13 cellular contexts compared by ENCODE assay signal in the genomic region with DNA sequence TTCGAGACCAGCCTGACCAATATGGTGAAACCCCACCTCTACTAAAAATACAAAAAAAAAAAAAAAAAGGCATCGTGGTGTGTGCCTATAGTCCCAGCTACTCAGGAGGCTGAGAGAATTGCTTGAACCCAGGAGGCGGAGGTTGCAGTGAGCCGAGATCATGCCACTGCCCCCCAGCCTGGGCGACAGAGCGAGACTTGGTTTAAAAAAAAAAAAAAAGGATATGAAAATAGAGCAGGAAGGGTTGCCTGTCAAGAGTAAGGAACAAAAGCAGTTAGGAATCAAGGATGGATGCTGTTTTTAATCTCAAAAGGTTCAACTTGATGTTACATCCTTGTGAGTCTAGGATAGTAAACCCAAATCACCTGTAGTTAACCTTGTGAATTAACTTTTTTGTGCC. TPM values are rescaled to one million over a fixed set of nuclear protein-coding genes. Genes with fewer than 3 reads are reported as not detected.
DNase-seq lines count a peak whose midpoint lies in the region; ATAC-seq and TF ChIP-seq lines count a peak whose summit lies in the region.
"Had no signal": no experiment of that assay in that cellular context is flagged by ENCODE, and none has a peak within 500 bp of the region (broad histone marks: within the 10 kb centered on the region; RNA-seq: fewer than 3 reads in every experiment).

No MANE protein-coding gene starts in this region.

- intact Hi-C loops in dendritic cell treated with granulocyte-macrophage colony-stimulating factor and Interleukin-4, amounts not matched to agents 40 ng/mL and 50 ng/mL, for 4 days (cut with micrococcal nuclease), result no loop called here

- no peak overlapping the region for H2AFZ ChIP-seq in SK-N-SH (ENCODE audit: low read depth)

- H3K27me3 Mint-ChIP-seq in dendritic cell treated with granulocyte-macrophage colony-stimulating factor and Interleukin-4, amounts not matched to agents 40 ng/mL and 50 ng/mL, for 4 days, result no peaks in the 10 kb centered on the region

- no peaks in the 10 kb centered on the region for H3K9me2 ChIP-seq in DOHH2 (replicated peaks; ENCODE audit: control insufficient read depth, low read length)
- H3K9me2 ChIP-seq in SK-N-SH, result no peaks in the 10 kb centered on the region

- H3K4me3 Mint-ChIP-seq in dendritic cell treated with granulocyte-macrophage colony-stimulating factor and Interleukin-4, amounts not matched to agents 40 ng/mL and 50 ng/mL, for 4 days, result no peak overlapping the region

- TF ChIP-seq CTCF in DOHH2 (IDR thresholded peaks at IDR 0.05; ENCODE audit: low read depth, low read length, poor library complexity, severe bottlenecking) (no peak), SK-N-SH (IDR thresholded peaks at IDR 0.05) (no peak)

- H3K36me3 ChIP-seq in BLaER1 (peaks cover 73% of the 10 kb centered on the region), DOHH2 (ENCODE audit: control insufficient read depth, low read length) (peaks cover 66% of the 10 kb centered on the region), skeletal muscle tissue (ENCODE audit: control insufficient read depth in 3 of 3, insufficient read depth in 3 of 3, low read length in 3 of 3) (peaks cover 7 to 13% (median 12%) of the 10 kb centered on the region in 3 donors), SK-N-SH (replicated peaks in 1 of 2; ENCODE audit: control insufficient read depth in 1 of 2, insufficient read depth in 2 of 2, low read length in 1 of 2) (peaks cover 7 to 10% of the 10 kb centered on the region in 2 experiments)
- H3K36me3 ChIP-seq: colonic mucosa had no signal

- no peak for ATAC-seq in HG02798 (IDR thresholded peaks at IDR 0.05; ENCODE audit: poor library complexity, unreplicated experiment)
- no peak for ATAC-seq in HG03039 (IDR thresholded peaks at IDR 0.05; ENCODE audit: unreplicated experiment)

- no peak for TF ChIP-seq EP300 in SK-N-SH (IDR thresholded peaks at IDR 0.05; ENCODE audit: borderline replicate concordance in 1 of 2, low read depth in 1 of 2, low read length in 1 of 2)

- peak overlapping the region; percentile 57 for H3K27ac Mint-ChIP-seq in dendritic cell treated with granulocyte-macrophage colony-stimulating factor and Interleukin-4, amounts not matched to agents 40 ng/mL and 50 ng/mL, for 4 days

- H3F3A ChIP-seq in DOHH2 (ENCODE audit: control insufficient read depth, insufficient read depth) (peaks cover 9% of the 10 kb centered on the region), SK-N-SH (replicated peaks; ENCODE audit: insufficient read depth) (no peaks in the 10 kb centered on the region)

- CTCF ChIA-PET in SK-N-SH (lab: Yijun Ruan, JAX), result interaction anchor here (0.5 to 2.9 kb wide), 3 partner anchors 47 to 910 kb away, joined by 3 to 9 read pairs (median 5); partner anchors contain the start of gene DDIT4

- no peak for DNase-seq in SK-N-SH
- DNase-seq: amygdala; colonic mucosa; DMS79 treated with DMSO at 0.1 percent for 48 hours; glutamatergic neuron; Karpas-422; stimulated activated CD4-positive, alpha-beta T cell treated with anti-CD3 and anti-CD28 coated beads, Interleukin-4, amount 100 ng/mL, for 4 hours had no signal

- no peak overlapping the region for H3K4me3 ChIP-seq in BLaER1
- H3K4me3 ChIP-seq in DOHH2 (ENCODE audit: low read length), result no peak overlapping the region
- no peak overlapping the region for H3K4me3 ChIP-seq in skeletal muscle tissue (ENCODE audit: low read length in 3 of 3)
- H3K4me3 ChIP-seq in SK-N-SH (ENCODE audit: low read depth in 2 of 2, low read length in 1 of 2), result no peak overlapping the region
- H3K4me3 ChIP-seq: colonic mucosa had no signal

- H3K9ac ChIP-seq in BLaER1, result peak overlapping the region; percentile 46; the same call in 1 of the 2 replicates
- peak overlapping the region in 1 of 3 donors; percentile 54 for H3K9ac ChIP-seq in skeletal muscle tissue (ENCODE audit: low read depth in 1 of 3, low read length in 3 of 3)
- no peak overlapping the region for H3K9ac ChIP-seq in SK-N-SH

- H3K27ac ChIP-seq in BLaER1 (no peak overlapping the region), DOHH2 (ENCODE audit: low read depth, low read length) (no peak overlapping the region), skeletal muscle tissue (ENCODE audit: low read depth, low read length) (peak overlapping the region; percentile 80), SK-N-SH (ENCODE audit: low read depth in 2 of 2, low read length in 1 of 2) (peak overlapping the region in 1 of 2 experiments; percentile 62; a peak in 2 of 4 replicates)
- H3K27ac ChIP-seq: colonic mucosa had no signal

- H3K79me2 ChIP-seq in DOHH2 (ENCODE audit: control insufficient read depth, low read length) (peaks cover 76% of the 10 kb centered on the region), SK-N-SH (ENCODE audit: insufficient read depth) (peaks cover 20% of the 10 kb centered on the region)

- H3K4me2 ChIP-seq in BLaER1 (peak overlapping the region; percentile 62), DOHH2 (ENCODE audit: low read length) (peak overlapping the region; percentile 20; the same call in 1 of the 2 replicates), SK-N-SH (no peak overlapping the region)

- no peak for TF ChIP-seq RAD21 in SK-N-SH (IDR thresholded peaks at IDR 0.05; ENCODE audit: low read length)

- WGBS in SK-N-SH (ENCODE audit: low lambda C conversion rate), result 88% methylated on average over 6 of the region's 6 CpGs

- H3K4me1 ChIP-seq in BLaER1, result peaks cover 53% of the 10 kb centered on the region
- peaks cover 55% of the 10 kb centered on the region for H3K4me1 ChIP-seq in DOHH2 (ENCODE audit: control insufficient read depth, low read length)
- peaks cover 28 to 48% (median 39%) of the 10 kb centered on the region in 3 donors for H3K4me1 ChIP-seq in skeletal muscle tissue (ENCODE audit: control insufficient read depth in 3 of 3, insufficient read depth in 3 of 3, low read length in 3 of 3)
- peaks cover 0 to 10% of the 10 kb centered on the region in 2 experiments; a peak in 2 of 4 replicates for H3K4me1 ChIP-seq in SK-N-SH (ENCODE audit: control insufficient read depth in 1 of 2, insufficient read depth in 2 of 2, low read depth in 1 of 2, low read length in 1 of 2)
- H3K4me1 ChIP-seq: colonic mucosa had no signal

- H4K20me1 ChIP-seq in BLaER1 (peaks cover 68% of the 10 kb centered on the region), DOHH2 (ENCODE audit: control insufficient read depth, insufficient read depth, low read depth, low read length) (no peaks in the 10 kb centered on the region; the same call in 1 of the 2 replicates), SK-N-SH (ENCODE audit: insufficient read depth) (no peaks in the 10 kb centered on the region)

- POLR2A ChIA-PET in SK-N-SH (lab: Yijun Ruan, JAX), result interaction anchor here (0.6 to 1.7 kb wide), 2 partner anchors 46 to 1566 kb away, joined by 4 to 8 read pairs; partner anchors contain the start of gene DDIT4

- no peaks in the 10 kb centered on the region for H3K9me3 Mint-ChIP-seq in dendritic cell treated with granulocyte-macrophage colony-stimulating factor and Interleukin-4, amounts not matched to agents 40 ng/mL and 50 ng/mL, for 4 days

- H3K9me3 ChIP-seq in BLaER1 (no peaks in the 10 kb centered on the region), DOHH2 (ENCODE audit: control insufficient read depth, insufficient read depth, low read length) (no peaks in the 10 kb centered on the region), skeletal muscle tissue (ENCODE audit: control insufficient read depth in 3 of 3, low read length in 3 of 3) (no peaks in the 10 kb centered on the region), SK-N-SH (no peaks in the 10 kb centered on the region)
- H3K9me3 ChIP-seq: colonic mucosa had no signal

- no peaks in the 10 kb centered on the region for H3K27me3 ChIP-seq in BLaER1
- no peaks in the 10 kb centered on the region for H3K27me3 ChIP-seq in DOHH2 (ENCODE audit: control insufficient read depth, low read length)
- H3K27me3 ChIP-seq in skeletal muscle tissue (ENCODE audit: control insufficient read depth in 3 of 3, insufficient read depth in 3 of 3, low read length in 3 of 3), result no peaks in the 10 kb centered on the region
- no peaks in the 10 kb centered on the region for H3K27me3 ChIP-seq in SK-N-SH (ENCODE audit: insufficient read depth)
- H3K27me3 ChIP-seq: colonic mucosa had no signal

- H3K4me1 Mint-ChIP-seq in dendritic cell treated with granulocyte-macrophage colony-stimulating factor and Interleukin-4, amounts not matched to agents 40 ng/mL and 50 ng/mL, for 4 days (ENCODE audit: low read depth), result peaks cover 12% of the 10 kb centered on the region

- H3K36me3 Mint-ChIP-seq in dendritic cell treated with granulocyte-macrophage colony-stimulating factor and Interleukin-4, amounts not matched to agents 40 ng/mL and 50 ng/mL, for 4 days (ENCODE audit: low read depth), result peaks cover 45% of the 10 kb centered on the region

TF ChIP-seq in SK-N-SH, 30 proteins besides CTCF, POLR2A, EP300 and RAD21 (continues in another document):
- TF ChIP-seq NFIC (IDR thresholded peaks at IDR 0.05; ENCODE audit: borderline replicate concordance) (no peak), TCF12 (IDR thresholded peaks at IDR 0.05) (no peak), FOSL2 (IDR thresholded peaks at IDR 0.05; ENCODE audit: borderline replicate concordance, low read depth) (no peak), FOXM1 (IDR thresholded peaks at IDR 0.05; ENCODE audit: low read depth) (no peak), MXI1 (IDR thresholded peaks at IDR 0.05; ENCODE audit: low read depth, low read length) (no peak)

RNA-seq across cellular contexts. Expression of gene ASCC1, which starts 11.8 kb away (rescaled TPM):
- total RNA-seq in skeletal muscle tissue, result 21.4 TPM
- polyA plus RNA-seq in SK-N-SH (2012; rRNA removed), result 15.0 and 19.5 TPM in 2 replicates
- polyA plus RNA-seq in SK-N-SH (2012; cell fraction: cytosol; rRNA removed), result 21.7 and 23.6 TPM in 2 replicates
- 9.3 and 14.7 TPM in 2 replicates for polyA plus RNA-seq in SK-N-SH (2012; cell fraction: nucleus; rRNA removed)

RNA-seq across cellular contexts. Expression of gene ANAPC16, which starts 12.0 kb away (rescaled TPM):
- 58.5 TPM for total RNA-seq in skeletal muscle tissue
- polyA plus RNA-seq in SK-N-SH (2012; rRNA removed), result 45.2 and 65.7 TPM in 2 replicates
- polyA plus RNA-seq in SK-N-SH (2012; cell fraction: cytosol; rRNA removed), result 81.1 and 87.8 TPM in 2 replicates
- 15.3 and 24.1 TPM in 2 replicates for polyA plus RNA-seq in SK-N-SH (2012; cell fraction: nucleus; rRNA removed)

RNA-seq across cellular contexts. Expression of gene DDIT4, which starts 45.9 kb away (rescaled TPM):
- total RNA-seq in skeletal muscle tissue, result 87.2 TPM
- polyA plus RNA-seq in SK-N-SH (2012; rRNA removed), result 24.9 and 30.4 TPM in 2 replicates
- polyA plus RNA-seq in SK-N-SH (2012; cell fraction: cytosol; rRNA removed), result 19.5 and 19.9 TPM in 2 replicates
- polyA plus RNA-seq in SK-N-SH (2012; cell fraction: nucleus; rRNA removed), result 41.8 and 55.3 TPM in 2 replicates
